2 cellular contexts compared by ENCODE assay signal in genomic region chr3:134235677-134236076, GRCh38.
TF ChIP-seq lines count a peak whose summit lies in the region.

No MANE protein-coding gene starts in this region.

TF ChIP-seq in liver, 16 proteins besides CTCF, POLR2A, EP300 and RAD21:
- TF ChIP-seq REST (IDR thresholded peaks at IDR 0.05) (no peak), YY1 (IDR thresholded peaks at IDR 0.05) (no peak), GABPA (IDR thresholded peaks at IDR 0.05 in 1 of 2, conservative IDR thresholded peaks at IDR 0.05 in 1 of 2) (no peak), JUND (IDR thresholded peaks at IDR 0.05) (no peak), HNF4A (conservative IDR thresholded peaks at IDR 0.05) (no peak), FOXA2 (IDR thresholded peaks at IDR 0.05) (no peak), MAX (IDR thresholded peaks at IDR 0.05) (no peak), EGR1 (IDR thresholded peaks at IDR 0.05; ENCODE audit: low read depth in 2 of 2) (no peak), HNF4G (IDR thresholded peaks at IDR 0.05) (no peak), FOXA1 (IDR thresholded peaks at IDR 0.05) (no peak), NR2F2 (IDR thresholded peaks at IDR 0.05) (no peak), RXRA (IDR thresholded peaks at IDR 0.05) (no peak), TAF1 (conservative IDR thresholded peaks at IDR 0.05) (no peak), SP1 (IDR thresholded peaks at IDR 0.05) (no peak)
- TF ChIP-seq, protein P1, sequence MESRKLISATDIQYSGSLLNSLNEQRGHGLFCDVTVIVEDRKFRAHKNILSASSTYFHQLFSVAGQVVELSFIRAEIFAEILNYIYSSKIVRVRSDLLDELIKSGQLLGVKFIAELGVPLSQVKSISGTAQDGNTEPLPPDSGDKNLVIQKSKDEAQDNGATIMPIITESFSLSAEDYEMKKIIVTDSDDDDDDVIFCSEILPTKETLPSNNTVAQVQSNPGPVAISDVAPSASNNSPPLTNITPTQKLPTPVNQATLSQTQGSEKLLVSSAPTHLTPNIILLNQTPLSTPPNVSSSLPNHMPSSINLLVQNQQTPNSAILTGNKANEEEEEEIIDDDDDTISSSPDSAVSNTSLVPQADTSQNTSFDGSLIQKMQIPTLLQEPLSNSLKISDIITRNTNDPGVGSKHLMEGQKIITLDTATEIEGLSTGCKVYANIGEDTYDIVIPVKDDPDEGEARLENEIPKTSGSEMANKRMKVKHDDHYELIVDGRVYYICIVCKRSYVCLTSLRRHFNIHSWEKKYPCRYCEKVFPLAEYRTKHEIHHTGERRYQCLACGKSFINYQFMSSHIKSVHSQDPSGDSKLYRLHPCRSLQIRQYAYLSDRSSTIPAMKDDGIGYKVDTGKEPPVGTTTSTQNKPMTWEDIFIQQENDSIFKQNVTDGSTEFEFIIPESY (IDR thresholded peaks at IDR 0.05) = no peak
- TF ChIP-seq, protein P2, sequence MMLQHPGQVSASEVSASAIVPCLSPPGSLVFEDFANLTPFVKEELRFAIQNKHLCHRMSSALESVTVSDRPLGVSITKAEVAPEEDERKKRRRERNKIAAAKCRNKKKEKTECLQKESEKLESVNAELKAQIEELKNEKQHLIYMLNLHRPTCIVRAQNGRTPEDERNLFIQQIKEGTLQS (IDR thresholded peaks at IDR 0.05) = no peak

TF ChIP-seq in HepG2, 621 proteins besides CTCF, POLR2A, EP300 and RAD21:
- TF ChIP-seq ZSCAN12 (CRISPR knock-in tag; IDR thresholded peaks at IDR 0.05) = no peak
- no peak for TF ChIP-seq ZNF749 (CRISPR knock-in tag; IDR thresholded peaks at IDR 0.05; ENCODE audit: borderline replicate concordance)
- no peak for TF ChIP-seq ARHGAP35 (CRISPR knock-in tag; IDR thresholded peaks at IDR 0.05; ENCODE audit: borderline replicate concordance)
- TF ChIP-seq, protein P3, sequence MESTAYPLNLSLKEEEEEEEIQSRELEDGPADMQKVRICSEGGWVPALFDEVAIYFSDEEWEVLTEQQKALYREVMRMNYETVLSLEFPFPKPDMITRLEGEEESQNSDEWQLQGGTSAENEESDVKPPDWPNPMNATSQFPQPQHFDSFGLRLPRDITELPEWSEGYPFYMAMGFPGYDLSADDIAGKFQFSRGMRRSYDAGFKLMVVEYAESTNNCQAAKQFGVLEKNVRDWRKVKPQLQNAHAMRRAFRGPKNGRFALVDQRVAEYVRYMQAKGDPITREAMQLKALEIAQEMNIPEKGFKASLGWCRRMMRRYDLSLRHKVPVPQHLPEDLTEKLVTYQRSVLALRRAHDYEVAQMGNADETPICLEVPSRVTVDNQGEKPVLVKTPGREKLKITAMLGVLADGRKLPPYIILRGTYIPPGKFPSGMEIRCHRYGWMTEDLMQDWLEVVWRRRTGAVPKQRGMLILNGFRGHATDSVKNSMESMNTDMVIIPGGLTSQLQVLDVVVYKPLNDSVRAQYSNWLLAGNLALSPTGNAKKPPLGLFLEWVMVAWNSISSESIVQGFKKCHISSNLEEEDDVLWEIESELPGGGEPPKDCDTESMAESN (CRISPR knock-in tag; conservative IDR thresholded peaks at IDR 0.05) = no peak
- TF ChIP-seq ATRX (CRISPR knock-in tag; IDR thresholded peaks at IDR 0.05; ENCODE audit: borderline replicate concordance) = no peak
- TF ChIP-seq ZFP37 (CRISPR knock-in tag; IDR thresholded peaks at IDR 0.05; ENCODE audit: borderline replicate concordance) = no peak
- no peak for TF ChIP-seq SMARCC2 (IDR thresholded peaks at IDR 0.05)
- no peak for TF ChIP-seq AHR (CRISPR knock-in tag; IDR thresholded peaks at IDR 0.05)
- no peak for TF ChIP-seq RBAK (CRISPR knock-in tag; IDR thresholded peaks at IDR 0.05)
- TF ChIP-seq STAT5B (CRISPR knock-in tag; IDR thresholded peaks at IDR 0.05) = no peak
- no peak for TF ChIP-seq ZNF546 (CRISPR knock-in tag; conservative IDR thresholded peaks at IDR 0.05)
- no peak for TF ChIP-seq NR2F2 (IDR thresholded peaks at IDR 0.05; ENCODE audit: borderline replicate concordance, low read depth)
- TF ChIP-seq ZNF326 (CRISPR knock-in tag; IDR thresholded peaks at IDR 0.05; ENCODE audit: borderline replicate concordance) = no peak
- no peak for TF ChIP-seq ZFP1 (CRISPR knock-in tag; IDR thresholded peaks at IDR 0.05)
- TF ChIP-seq SIX4 (CRISPR knock-in tag; IDR thresholded peaks at IDR 0.05) = no peak
- TF ChIP-seq KIAA2018 (CRISPR knock-in tag; IDR thresholded peaks at IDR 0.05; ENCODE audit: borderline replicate concordance) = no peak
- TF ChIP-seq, protein P4, sequence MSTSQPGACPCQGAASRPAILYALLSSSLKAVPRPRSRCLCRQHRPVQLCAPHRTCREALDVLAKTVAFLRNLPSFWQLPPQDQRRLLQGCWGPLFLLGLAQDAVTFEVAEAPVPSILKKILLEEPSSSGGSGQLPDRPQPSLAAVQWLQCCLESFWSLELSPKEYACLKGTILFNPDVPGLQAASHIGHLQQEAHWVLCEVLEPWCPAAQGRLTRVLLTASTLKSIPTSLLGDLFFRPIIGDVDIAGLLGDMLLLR (CRISPR knock-in tag; IDR thresholded peaks at IDR 0.05) = no peak
